Comparison of ENCODE assay signal across 1 cellular context in genomic region chr9:36213989-36214388, GRCh38.
TF ChIP-seq lines count a peak whose summit lies in the region.

No MANE protein-coding gene starts in this region.

TF ChIP-seq in K562, 482 proteins besides CTCF, POLR2A, EP300 and RAD21:
- TF ChIP-seq KDM2B (CRISPR knock-in tag; IDR thresholded peaks at IDR 0.05), result no peak
- TF ChIP-seq ZNF449 (CRISPR knock-in tag; IDR thresholded peaks at IDR 0.05), result no peak
- no peak for TF ChIP-seq ZFX (CRISPR knock-in tag; IDR thresholded peaks at IDR 0.05)
- no peak for TF ChIP-seq BRF1 (IDR thresholded peaks at IDR 0.05; ENCODE audit: borderline replicate concordance, extremely low read depth, insufficient read length)
- no peak for TF ChIP-seq FUS (optimal IDR thresholded peaks at IDR 0.05; ENCODE audit: low read depth, low read length)
- TF ChIP-seq FOXA3 (CRISPR knock-in tag; conservative IDR thresholded peaks at IDR 0.05 in 1 of 2, IDR thresholded peaks at IDR 0.05 in 1 of 2), result no peak
- peak; percentile 74 for TF ChIP-seq NFIC (IDR thresholded peaks at IDR 0.05)
- TF ChIP-seq HDAC1 (IDR thresholded peaks at IDR 0.05), result no peak
